ENCODE assay signal across 29 cellular contexts in genomic region chrX:23861215-23861896, GRCh38. TPM values are rescaled to one million over a fixed set of nuclear protein-coding genes. Genes with fewer than 3 reads are reported as not detected.
DNase-seq lines count a peak whose midpoint lies in the region; ATAC-seq, FAIRE-seq and TF ChIP-seq lines count a peak whose summit lies in the region.
"Had no signal": no experiment of that assay in that cellular context is flagged by ENCODE, and none has a peak within 500 bp of the region (broad histone marks: within the 10 kb centered on the region; RNA-seq: fewer than 3 reads in every experiment).

No MANE protein-coding gene starts in this region.

- H3K9me3 Mint-ChIP-seq in activated T-helper 17 cell treated with anti-CD3 and anti-CD28 coated beads, Interleukin-2, amount 50 U/mL, for 72 hours = no peaks in the 10 kb centered on the region
- H3K9me3 Mint-ChIP-seq: CD8-positive, alpha-beta memory T cell had no signal

- in situ Hi-C loops in HepG2 (cut with HindIII; ENCODE audit: extremely low pct_ligation_motif_present, low pct_unique_long_range_greater_than_20kb) = no loop called here

- H3K4me2 ChIP-seq in mesendoderm (ENCODE audit: low read length) (no peak overlapping the region), HepG2 (ENCODE audit: low read depth, low read length) (no peak overlapping the region)

- H3K4me1 ChIP-seq in mesendoderm (ENCODE audit: control insufficient read depth, low read depth, low read length) (no peaks in the 10 kb centered on the region), HepG2 (ENCODE audit: insufficient read depth, low read length) (peaks cover 12% of the 10 kb centered on the region)
- H3K4me1 ChIP-seq: Peyer's patch, sigmoid colon had no signal

- TF ChIP-seq POLR2A in NB4 (IDR thresholded peaks at IDR 0.05; ENCODE audit: extremely low read depth, insufficient read length) (no peak), HepG2 (IDR thresholded peaks at IDR 0.05; ENCODE audit: insufficient read depth in 1 of 2, low read depth in 2 of 2, low read length in 2 of 2) (no peak)

- TF ChIP-seq CTCF in GM06990 (IDR thresholded peaks at IDR 0.05; ENCODE audit: insufficient read depth, low read length, poor library complexity, severe bottlenecking) = no peak
- TF ChIP-seq CTCF in NB4 (IDR thresholded peaks at IDR 0.05; ENCODE audit: low read depth, low read length) = no peak
- no peak for TF ChIP-seq CTCF in HepG2 (CRISPR knock-in tag; IDR thresholded peaks at IDR 0.05)

- peaks cover 5% of the 10 kb centered on the region for H3K36me3 Mint-ChIP-seq in activated T-helper 17 cell treated with anti-CD3 and anti-CD28 coated beads, Interleukin-2, amount 50 U/mL, for 72 hours (ENCODE audit: low read depth)

- no peak for FAIRE-seq in HepG2 (lab: Jason Lieb, UNC)
- FAIRE-seq: endothelial cell of umbilical vein, H1 had no signal

- no peak overlapping the region for H2BK15ac ChIP-seq in mesendoderm (replicated peaks; ENCODE audit: low read depth)

- H3K27ac ChIP-seq in mesendoderm (ENCODE audit: low read depth, low read length) (no peak overlapping the region), HepG2 (ENCODE audit: extremely low read length, insufficient read depth, low read length) (no peak overlapping the region)
- H3K27ac ChIP-seq: Peyer's patch, sigmoid colon, thoracic aorta had no signal

- H3K27ac Mint-ChIP-seq in activated T-helper 17 cell treated with anti-CD3 and anti-CD28 coated beads, Interleukin-2, amount 50 U/mL, for 72 hours = no peak overlapping the region
- H3K27ac Mint-ChIP-seq: B cell; CD8-positive, alpha-beta memory T cell had no signal

- no CpG with 5 or more reads among the region's 6 CpGs for WGBS in mesendoderm (ENCODE audit: extremely low coverage, insufficient coverage, low lambda C conversion rate)
- WGBS in HepG2 (ENCODE audit: low lambda C conversion rate) = 99% methylated on average over 6 of the region's 6 CpGs

- H3K4me3 Mint-ChIP-seq in activated T-helper 17 cell treated with anti-CD3 and anti-CD28 coated beads, Interleukin-2, amount 50 U/mL, for 72 hours = no peak overlapping the region
- H3K4me3 Mint-ChIP-seq: B cell; CD8-positive, alpha-beta memory T cell had no signal

- H4K20me1 ChIP-seq in HepG2 (ENCODE audit: insufficient read depth, low read length) = no peaks in the 10 kb centered on the region

- H3K4me1 Mint-ChIP-seq in activated T-helper 17 cell treated with anti-CD3 and anti-CD28 coated beads, Interleukin-2, amount 50 U/mL, for 72 hours = no peaks in the 10 kb centered on the region
- H3K4me1 Mint-ChIP-seq: B cell; CD8-positive, alpha-beta memory T cell had no signal

- no peak overlapping the region for H4K8ac ChIP-seq in mesendoderm (ENCODE audit: low read depth, low read length)

- H3K56ac ChIP-seq in mesendoderm (ENCODE audit: low read length) = no peak overlapping the region

- POLR2A ChIA-PET in HepG2 (lab: Yijun Ruan, JAX) = no interaction called here

- H3K27me3 ChIP-seq in GM06990 (replicated peaks; ENCODE audit: control insufficient read depth, insufficient read depth, low read length) (no peaks in the 10 kb centered on the region), mesendoderm (ENCODE audit: insufficient read depth, low read length, poor library complexity) (no peaks in the 10 kb centered on the region), HepG2 (ENCODE audit: control insufficient read depth in 1 of 2, insufficient read depth in 2 of 2, low read length in 2 of 2) (no peaks in the 10 kb centered on the region)
- H3K27me3 ChIP-seq: MG63, Peyer's patch, sigmoid colon had no signal

- BruUV-seq in HepG2 (replicated peaks; lab: Mats Ljungman, UMichigan) = no TSS peak

- DNase-seq in GM06990 (ENCODE audit: extremely low read depth, insufficient read length) (peak; percentile 4), NB4 (ENCODE audit: low read depth) (peak; percentile 27), mesendoderm (peak; percentile 10), HepG2 (ENCODE audit: low spot score) (no peak)
- DNase-seq: activated effector memory CD4-positive, alpha-beta T cell treated with anti-CD3 and anti-CD28 coated beads, Interleukin-2, amount 50 U/mL, for 16 hours; CD8-positive, alpha-beta memory T cell; central memory CD4-positive, alpha-beta T cell; dermis blood vessel endothelial cell; DMS 273 treated with DMSO at 0.1 percent for 48 hours; KBM-7; MG63; NCI-H1417; NCI-H2029 treated with DMSO at 0.1 percent for 48 hours; NCI-H2227 treated with DMSO at 0.1 percent for 48 hours; NCI-H69; Peyer's patch; SIG-M5; sigmoid colon; stimulated activated naive CD4-positive, alpha-beta T cell treated with Interleukin-2 at 50 U/mL for 16 hours had no signal

- H2BK5ac ChIP-seq in mesendoderm (ENCODE audit: low read length) = no peak overlapping the region

- intact Hi-C loops in HepG2 (cut with micrococcal nuclease; ENCODE audit: unreplicated experiment) = no loop called here

- ATAC-seq in GM19025 (IDR thresholded peaks at IDR 0.05; ENCODE audit: low read depth, unreplicated experiment) (peak; percentile 60), SK-N-SH treated with all-trans-retinoic acid at 6 μM for 48 hours (no peak), HepG2 (no peak), HG02642 (IDR thresholded peaks at IDR 0.05; ENCODE audit: poor library complexity, unreplicated experiment) (no peak)
- no peak for ATAC-seq in activated T-helper 17 cell treated with anti-CD3 and anti-CD28 coated beads, Interleukin-2, amount 50 U/mL, for 72 hours (replicated peaks)

- no peak overlapping the region for H3K4me3 ChIP-seq in GM06990 (replicated peaks; ENCODE audit: low read depth, low read length)
- no peak overlapping the region for H3K4me3 ChIP-seq in NB4 (ENCODE audit: low read depth, low read length)
- no peak overlapping the region for H3K4me3 ChIP-seq in mesendoderm (ENCODE audit: low read length)
- no peak overlapping the region for H3K4me3 ChIP-seq in HepG2 (replicated peaks in 1 of 3; ENCODE audit: insufficient read depth in 1 of 3, low read depth in 2 of 3, low read length in 3 of 3)
- H3K4me3 ChIP-seq: MG63, Peyer's patch, sigmoid colon, thoracic aorta had no signal

- CTCF ChIA-PET in HepG2 (lab: Yijun Ruan, JAX; ENCODE audit: low intra/inter-chr PET ratio, low total read pairs) = no interaction called here

- H3K4ac ChIP-seq in mesendoderm (ENCODE audit: low read depth, low read length) = no peak overlapping the region

- no peaks in the 10 kb centered on the region for H3K36me3 ChIP-seq in GM06990 (ENCODE audit: control insufficient read depth, insufficient read depth, low read length)
- no peaks in the 10 kb centered on the region for H3K36me3 ChIP-seq in mesendoderm (ENCODE audit: control insufficient read depth, insufficient read depth, low read length)
- H3K36me3 ChIP-seq in HepG2 (replicated peaks in 1 of 2; ENCODE audit: control insufficient read depth in 1 of 2, insufficient read depth in 2 of 2, low read length in 2 of 2) = no peaks in the 10 kb centered on the region
- H3K36me3 ChIP-seq: MG63, Peyer's patch, sigmoid colon, thoracic aorta had no signal

- H3K18ac ChIP-seq in mesendoderm (ENCODE audit: low read length) = no peak overlapping the region

- H2AK5ac ChIP-seq in mesendoderm (ENCODE audit: low read length) = no peak overlapping the region

- no peak overlapping the region for H4K5ac ChIP-seq in mesendoderm (ENCODE audit: low read length)

- no peak overlapping the region for H2BK120ac ChIP-seq in mesendoderm (ENCODE audit: low read depth, low read length)

- H3K9ac ChIP-seq in mesendoderm (ENCODE audit: low read length) = no peak overlapping the region
- no peak overlapping the region for H3K9ac ChIP-seq in HepG2 (ENCODE audit: insufficient read depth, low read depth, low read length)

- H3K9me3 ChIP-seq in HepG2 (ENCODE audit: low read length) = no peaks in the 10 kb centered on the region
- H3K9me3 ChIP-seq: MG63, Peyer's patch, sigmoid colon, thoracic aorta had no signal

- H3K79me1 ChIP-seq in mesendoderm (ENCODE audit: low read length) = no peaks in the 10 kb centered on the region

- H3K79me2 ChIP-seq in mesendoderm (ENCODE audit: control insufficient read depth, insufficient read depth, low read length) (no peaks in the 10 kb centered on the region), HepG2 (ENCODE audit: insufficient read depth, low read length) (no peaks in the 10 kb centered on the region)

- no peak for TF ChIP-seq RAD21 in HepG2 (CRISPR knock-in tag; IDR thresholded peaks at IDR 0.05)

- H2AFZ ChIP-seq in HepG2 (ENCODE audit: low read length) = no peak overlapping the region

- H3K23ac ChIP-seq in mesendoderm (ENCODE audit: low read length) = no peak overlapping the region

- no peaks in the 10 kb centered on the region for H3K27me3 Mint-ChIP-seq in activated T-helper 17 cell treated with anti-CD3 and anti-CD28 coated beads, Interleukin-2, amount 50 U/mL, for 72 hours
- H3K27me3 Mint-ChIP-seq: B cell; CD8-positive, alpha-beta memory T cell had no signal

- no peak for TF ChIP-seq EP300 in HepG2 (IDR thresholded peaks at IDR 0.05; ENCODE audit: low read depth in 2 of 2, low read length in 2 of 2)
- TF ChIP-seq EP300 in HepG2 (CRISPR knock-in tag; IDR thresholded peaks at IDR 0.05; ENCODE audit: borderline replicate concordance) = no peak

RNA-seq across cellular contexts. Expression of gene APOO, which starts 46.4 kb away (rescaled TPM):
- 111 TPM for polyA plus RNA-seq in mesendoderm (2013, experiment 1 of 2)
- polyA plus RNA-seq in mesendoderm (2013, experiment 2 of 2) = 114 TPM
- 10 to 100 TPM; 15.3 to 25.4 TPM for total RNA-seq in activated T-helper 17 cell treated with anti-CD3 and anti-CD28 coated beads, Interleukin-2, amount 50 U/mL, for 72 hours
- 22.1 and 27.8 TPM in 2 replicates for total RNA-seq in HepG2 (2016; rRNA removed; fragmentation: Illumina TruSeq; extraction: Trizol)
- 6.1 and 11.7 TPM in 2 replicates for total RNA-seq in HepG2 (2016; cell fraction: cytosol; rRNA removed; fragmentation: Illumina TruSeq; extraction: Trizol; ENCODE audit: low read depth)
- total RNA-seq in HepG2 (2016; cell fraction: insoluble cytoplasmic fraction; rRNA removed; fragmentation: Illumina TruSeq; extraction: Trizol) = 18.2 and 21.4 TPM in 2 replicates
- total RNA-seq in HepG2 (2016; cell fraction: membrane; rRNA removed; fragmentation: Illumina TruSeq; extraction: Trizol) = 11.4 and 12.0 TPM in 2 replicates
- total RNA-seq in HepG2 (2016; cell fraction: nucleus; rRNA removed; fragmentation: Illumina TruSeq; extraction: Trizol) = 11.2 and 13.5 TPM in 2 replicates
- polyA plus RNA-seq in HepG2 (2011; rRNA removed) = 9.7 and 9.9 TPM in 2 replicates
- polyA plus RNA-seq in HepG2 (2011; cell fraction: cytosol; rRNA removed) = 6.1 and 8.9 TPM in 2 replicates
- 1.6 and 2.5 TPM in 2 replicates for polyA plus RNA-seq in HepG2 (2011; cell fraction: nucleus; rRNA removed)
- polyA plus RNA-seq in HepG2 (2012) = 9.8 and 14.9 TPM in 2 replicates
- 5.3 and 7.4 TPM in 2 replicates for polyA plus RNA-seq in HepG2 (2016; cell fraction: cytosol; fragmentation: Illumina TruSeq; extraction: Trizol; ENCODE audit: low read depth)
- polyA plus RNA-seq in HepG2 (2016; cell fraction: insoluble cytoplasmic fraction; fragmentation: Illumina TruSeq; extraction: Trizol; ENCODE audit: low read depth) = 23.0 and 23.5 TPM in 2 replicates
- 8.0 and 10.7 TPM in 2 replicates for polyA plus RNA-seq in HepG2 (2016; cell fraction: membrane; fragmentation: Illumina TruSeq; extraction: Trizol; ENCODE audit: low read depth)
- 14.6 and 17.4 TPM in 2 replicates for polyA plus RNA-seq in HepG2 (2016; cell fraction: nucleus; fragmentation: Illumina TruSeq; extraction: Trizol; ENCODE audit: insufficient read depth, low read depth)
- 1.3 and 10.9 TPM in 2 replicates for polyA minus RNA-seq in HepG2 (2011; rRNA and poly(A)+ RNA removed; ENCODE audit: low replicate concordance)
- 2.9 and 3.3 TPM in 2 replicates for polyA minus RNA-seq in HepG2 (2011; cell fraction: cytosol; rRNA and poly(A)+ RNA removed)
- 2.1 and 3.2 TPM in 2 replicates for polyA minus RNA-seq in HepG2 (2011; cell fraction: nucleus; rRNA and poly(A)+ RNA removed)

RNA-seq across cellular contexts. Expression of gene CXorf58, which starts 46.5 kb away (rescaled TPM):
- 0.03 TPM for polyA plus RNA-seq in mesendoderm (2013, experiment 1 of 2)
- polyA plus RNA-seq in mesendoderm (2013, experiment 2 of 2) = 0.03 TPM
- total RNA-seq in activated T-helper 17 cell treated with anti-CD3 and anti-CD28 coated beads, Interleukin-2, amount 50 U/mL, for 72 hours = under 1 TPM in 1 of 2 donors, not detected in 1; 0.58 TPM
- not detected in 2 replicates for total RNA-seq in HepG2 (2016; rRNA removed; fragmentation: Illumina TruSeq; extraction: Trizol)
- total RNA-seq in HepG2 (2016; cell fraction: cytosol; rRNA removed; fragmentation: Illumina TruSeq; extraction: Trizol; ENCODE audit: low read depth) = not detected in 2 replicates
- not detected in 2 replicates for total RNA-seq in HepG2 (2016; cell fraction: insoluble cytoplasmic fraction; rRNA removed; fragmentation: Illumina TruSeq; extraction: Trizol)
- not detected in 2 replicates for total RNA-seq in HepG2 (2016; cell fraction: membrane; rRNA removed; fragmentation: Illumina TruSeq; extraction: Trizol)
- total RNA-seq in HepG2 (2016; cell fraction: nucleus; rRNA removed; fragmentation: Illumina TruSeq; extraction: Trizol) = not detected in 2 replicates
- polyA plus RNA-seq in HepG2 (2011; rRNA removed) = not detected in 2 replicates
- not detected in 2 replicates for polyA plus RNA-seq in HepG2 (2011; cell fraction: cytosol; rRNA removed)
- not detected in 2 replicates for polyA plus RNA-seq in HepG2 (2011; cell fraction: nucleus; rRNA removed)
- not detected in 2 replicates for polyA plus RNA-seq in HepG2 (2012)
- not detected in 2 replicates for polyA plus RNA-seq in HepG2 (2016; cell fraction: cytosol; fragmentation: Illumina TruSeq; extraction: Trizol; ENCODE audit: low read depth)
- polyA plus RNA-seq in HepG2 (2016; cell fraction: insoluble cytoplasmic fraction; fragmentation: Illumina TruSeq; extraction: Trizol; ENCODE audit: low read depth) = not detected in 2 replicates
- polyA plus RNA-seq in HepG2 (2016; cell fraction: membrane; fragmentation: Illumina TruSeq; extraction: Trizol; ENCODE audit: low read depth) = not detected in 2 replicates
- not detected in 2 replicates for polyA plus RNA-seq in HepG2 (2016; cell fraction: nucleus; fragmentation: Illumina TruSeq; extraction: Trizol; ENCODE audit: insufficient read depth, low read depth)
- not detected in 2 replicates for polyA minus RNA-seq in HepG2 (2011; rRNA and poly(A)+ RNA removed; ENCODE audit: low replicate concordance)
- not detected in 2 replicates for polyA minus RNA-seq in HepG2 (2011; cell fraction: cytosol; rRNA and poly(A)+ RNA removed)
- not detected in 2 replicates for polyA minus RNA-seq in HepG2 (2011; cell fraction: nucleus; rRNA and poly(A)+ RNA removed)
- total RNA-seq: A673, B cell, dermis blood vessel endothelial cell, endothelial cell of umbilical vein, H1, HT1080, sigmoid colon, thoracic aorta had no signal
- polyA plus RNA-seq: endothelial cell of umbilical vein had no signal
